In genomic region chr17:36207383-36207782, GRCh38 we compare ENCODE assay signal across 11 cellular contexts. TPM values are rescaled to one million over a fixed set of nuclear protein-coding genes. Genes with fewer than 3 reads are reported as not detected.
"Had no signal": no experiment of that assay in that cellular context is flagged by ENCODE, and none has a peak within 500 bp of the region (broad histone marks: within the 10 kb centered on the region; RNA-seq: fewer than 3 reads in every experiment).

No MANE protein-coding gene starts in this region.

RNA-seq across cellular contexts. Expression of gene CCL4L2, which starts 3.5 kb away (rescaled TPM):
- total RNA-seq: dermis blood vessel endothelial cell, endothelial cell of umbilical vein, epithelial cell of proximal tubule, gastrocnemius medialis, glomerular endothelial cell, left lobe of liver, left ventricle myocardium inferior, mammary epithelial cell had no signal
- polyA plus RNA-seq: endothelial cell of umbilical vein, mammary epithelial cell had no signal

RNA-seq across cellular contexts. Expression of gene CCL3L1, which starts 10.8 kb away (rescaled TPM):
- total RNA-seq: dermis blood vessel endothelial cell, endothelial cell of umbilical vein, epithelial cell of proximal tubule, gastrocnemius medialis, glomerular endothelial cell, left ventricle myocardium inferior, mammary epithelial cell had no signal
- polyA plus RNA-seq: endothelial cell of umbilical vein, mammary epithelial cell had no signal

RNA-seq across cellular contexts. Expression of gene TBC1D3B, which starts 30.9 kb away (rescaled TPM):
- total RNA-seq: epithelial cell of proximal tubule, mononuclear cell had no signal

RNA-seq across cellular contexts. Expression of gene TBC1D3I, which starts 57.0 kb away (rescaled TPM):
- total RNA-seq: cerebellum, epithelial cell of proximal tubule, left ventricle myocardium inferior, lung, mammary epithelial cell, mononuclear cell had no signal
